24 cellular contexts compared by ENCODE assay signal in the genomic region with DNA sequence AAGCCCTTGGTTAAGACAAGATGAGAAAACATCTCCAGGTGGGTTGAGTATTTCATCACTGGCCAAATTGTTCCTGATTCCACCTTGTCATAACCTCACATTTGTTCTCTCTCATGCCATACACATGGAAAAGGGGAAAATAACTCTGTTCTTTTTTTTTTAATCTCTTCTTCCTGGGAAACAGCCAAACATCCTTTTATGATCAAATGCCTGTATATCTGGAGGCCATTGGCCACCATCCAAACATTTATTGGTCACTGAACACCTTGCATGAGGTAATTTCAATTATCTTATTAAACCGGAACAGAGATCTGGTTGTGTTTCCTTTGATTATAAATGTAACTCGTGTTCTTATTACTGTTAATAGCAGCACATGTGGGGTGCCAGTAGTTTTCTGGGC.
DNase-seq lines count a peak whose midpoint lies in the region; ATAC-seq and TF ChIP-seq lines count a peak whose summit lies in the region.
"Had no signal": no experiment of that assay in that cellular context is flagged by ENCODE, and none has a peak within 500 bp of the region (broad histone marks: within the 10 kb centered on the region; RNA-seq: fewer than 3 reads in every experiment).

No MANE protein-coding gene starts in this region.

- no peaks in the 10 kb centered on the region for H3K9me3 ChIP-seq in SK-N-SH
- H3K9me3 ChIP-seq: A549; BLaER1 treated with 17β-estradiol and CSF1 and Interleukin-3, amounts not matched to agents 10 nM and 100 nM had no signal

- H3K4me1 Mint-ChIP-seq in activated T-helper 2 cell treated with anti-CD3 and anti-CD28 coated beads, Interferon-gamma antibody, Interleukin-2, Interleukin-4, amounts not matched to agents 10 μg/mL and 5 μg/mL and 100 μg/mL, durations not matched to agents 14 hours and 24 hours and 36 hours (ENCODE audit: low read depth): no peaks in the 10 kb centered on the region

- H3K36me3 Mint-ChIP-seq in activated T-helper 2 cell treated with anti-CD3 and anti-CD28 coated beads, Interferon-gamma antibody, Interleukin-2, Interleukin-4, amounts not matched to agents 10 μg/mL and 5 μg/mL and 100 μg/mL, durations not matched to agents 14 hours and 24 hours and 36 hours (ENCODE audit: low read depth): no peaks in the 10 kb centered on the region

- TF ChIP-seq CTCF in SK-N-SH (IDR thresholded peaks at IDR 0.05): no peak

- 45% methylated on average over 2 of the region's 2 CpGs for WGBS in SK-N-SH (ENCODE audit: low lambda C conversion rate)

- no peak overlapping the region for H3K4me3 Mint-ChIP-seq in activated T-helper 2 cell treated with anti-CD3 and anti-CD28 coated beads, Interferon-gamma antibody, Interleukin-2, Interleukin-4, amounts not matched to agents 10 μg/mL and 5 μg/mL and 100 μg/mL, durations not matched to agents 14 hours and 24 hours and 36 hours (ENCODE audit: low read depth)
- H3K4me3 Mint-ChIP-seq: CD4-positive, alpha-beta T cell; HFFc6 had no signal

- CTCF ChIA-PET in SK-N-SH (lab: Yijun Ruan, JAX): interaction anchor here (0.8 to 1.4 kb wide), 2 partner anchors 11 to 25 kb away, joined by 4 to 5 read pairs; no protein-coding TSS in a partner anchor

- peaks cover 2 to 5% of the 10 kb centered on the region in 2 experiments; a peak in 3 of 4 replicates for H3K4me1 ChIP-seq in SK-N-SH (ENCODE audit: control insufficient read depth in 1 of 2, insufficient read depth in 2 of 2, low read depth in 1 of 2, low read length in 1 of 2)
- H3K4me1 ChIP-seq: A549 had no signal

- intact Hi-C loops in head of caudate nucleus (cut with DNase I): no loop called here
- intact Hi-C loops in activated T-helper 2 cell treated with anti-CD3 and anti-CD28 coated beads, Interferon-gamma antibody, Interleukin-2, Interleukin-4, amounts not matched to agents 10 μg/mL and 5 μg/mL and 100 μg/mL, durations not matched to agents 14 hours and 24 hours and 36 hours (cut with micrococcal nuclease): no loop called here

- no peak for DNase-seq in SK-N-SH
- DNase-seq in NCI-H1105 treated with DMSO at 0.1 percent for 48 hours (lab: John Stamatoyannopoulos, UW): peak; percentile 71
- peak; percentile 43 for DNase-seq in dermis blood vessel endothelial cell
- DNase-seq in renal cortical epithelial cell (ENCODE audit: low read depth): peak; percentile 9
- no peak for DNase-seq in head of caudate nucleus
- no peak for DNase-seq in activated T-helper 2 cell treated with anti-CD3 and anti-CD28 coated beads, Interferon-gamma antibody, Interleukin-2, Interleukin-4, amounts not matched to agents 10 μg/mL and 5 μg/mL and 100 μg/mL, durations not matched to agents 14 hours and 24 hours and 36 hours (ENCODE audit: low spot score)
- DNase-seq in hypothalamus (lab: John Stamatoyannopoulos, UW): no peak
- DNase-seq: AML-193; CD4-positive, alpha-beta T cell; DMS53; H7; HFFc6; KBM-7; MM.1S; NCI-H1436; NCI-H187; NCI-H226; NCI-H510A; NCI-H774; Right ventricle myocardium superior; RPMI8226 had no signal

- no peak overlapping the region for H3K4me3 ChIP-seq in SK-N-SH (ENCODE audit: low read depth in 2 of 2, low read length in 1 of 2)
- H3K4me3 ChIP-seq: A549; BLaER1 treated with 17β-estradiol and CSF1 and Interleukin-3, amounts not matched to agents 10 nM and 100 nM had no signal

- H3K4me2 ChIP-seq in SK-N-SH: no peak overlapping the region
- H3K4me2 ChIP-seq: A549; BLaER1 treated with 17β-estradiol and CSF1 and Interleukin-3, amounts not matched to agents 10 nM and 100 nM had no signal

- no peak for ATAC-seq in SK-N-SH treated with all-trans-retinoic acid at 6 μM for 48 hours
- ATAC-seq: A549 had no signal

- no peak for TF ChIP-seq RAD21 in SK-N-SH (IDR thresholded peaks at IDR 0.05; ENCODE audit: low read length)

- H2AFZ ChIP-seq in SK-N-SH (ENCODE audit: low read depth): no peak overlapping the region

- no peaks in the 10 kb centered on the region for H3K9me3 Mint-ChIP-seq in activated T-helper 2 cell treated with anti-CD3 and anti-CD28 coated beads, Interferon-gamma antibody, Interleukin-2, Interleukin-4, amounts not matched to agents 10 μg/mL and 5 μg/mL and 100 μg/mL, durations not matched to agents 14 hours and 24 hours and 36 hours
- H3K9me3 Mint-ChIP-seq: CD4-positive, alpha-beta T cell had no signal

- POLR2A ChIA-PET in SK-N-SH (lab: Yijun Ruan, JAX): no interaction called here

- H3K27ac ChIP-seq in SK-N-SH (ENCODE audit: low read depth in 2 of 2, low read length in 1 of 2): no peak overlapping the region
- H3K27ac ChIP-seq: A549; BLaER1 treated with 17β-estradiol and CSF1 and Interleukin-3, amounts not matched to agents 10 nM and 100 nM had no signal

- no peaks in the 10 kb centered on the region for H3K9me2 ChIP-seq in SK-N-SH

- no peaks in the 10 kb centered on the region for H3K27me3 Mint-ChIP-seq in activated T-helper 2 cell treated with anti-CD3 and anti-CD28 coated beads, Interferon-gamma antibody, Interleukin-2, Interleukin-4, amounts not matched to agents 10 μg/mL and 5 μg/mL and 100 μg/mL, durations not matched to agents 14 hours and 24 hours and 36 hours (ENCODE audit: low read depth)

- no peaks in the 10 kb centered on the region for H3K79me2 ChIP-seq in SK-N-SH (ENCODE audit: insufficient read depth)

- H4K20me1 ChIP-seq in SK-N-SH (ENCODE audit: insufficient read depth): no peaks in the 10 kb centered on the region
- H4K20me1 ChIP-seq: BLaER1 treated with 17β-estradiol and CSF1 and Interleukin-3, amounts not matched to agents 10 nM and 100 nM had no signal

- TF ChIP-seq EP300 in SK-N-SH (IDR thresholded peaks at IDR 0.05; ENCODE audit: borderline replicate concordance in 1 of 2, low read depth in 1 of 2, low read length in 1 of 2): 0 out of 4 replicates have a peak, but pooled peaks of 1 of the 2 experiments have one; percentile 27

- H3K9ac ChIP-seq in SK-N-SH: no peak overlapping the region
- H3K9ac ChIP-seq: BLaER1 treated with 17β-estradiol and CSF1 and Interleukin-3, amounts not matched to agents 10 nM and 100 nM had no signal

- peaks cover 4% of the 10 kb centered on the region for H3F3A ChIP-seq in SK-N-SH (replicated peaks; ENCODE audit: insufficient read depth)

- H3K36me3 ChIP-seq in SK-N-SH (replicated peaks in 1 of 2; ENCODE audit: control insufficient read depth in 1 of 2, insufficient read depth in 2 of 2, low read length in 1 of 2): no peaks in the 10 kb centered on the region
- H3K36me3 ChIP-seq: BLaER1 treated with 17β-estradiol and CSF1 and Interleukin-3, amounts not matched to agents 10 nM and 100 nM had no signal

- no peak overlapping the region for H3K27ac Mint-ChIP-seq in activated T-helper 2 cell treated with anti-CD3 and anti-CD28 coated beads, Interferon-gamma antibody, Interleukin-2, Interleukin-4, amounts not matched to agents 10 μg/mL and 5 μg/mL and 100 μg/mL, durations not matched to agents 14 hours and 24 hours and 36 hours
- H3K27ac Mint-ChIP-seq: CD4-positive, alpha-beta T cell; HFFc6 had no signal

- H3K27me3 ChIP-seq in SK-N-SH (ENCODE audit: insufficient read depth): no peaks in the 10 kb centered on the region
- H3K27me3 ChIP-seq: BLaER1 treated with 17β-estradiol and CSF1 and Interleukin-3, amounts not matched to agents 10 nM and 100 nM had no signal

TF ChIP-seq in SK-N-SH, 30 proteins besides CTCF, POLR2A, EP300 and RAD21:
- no peak for TF ChIP-seq GATA2 (CRISPR knock-in tag; IDR thresholded peaks at IDR 0.05)
- peak; percentile 44 for TF ChIP-seq CHD2 (IDR thresholded peaks at IDR 0.05; ENCODE audit: low read length, partially characterized antibody)

TF ChIP-seq in SK-N-SH treated with all-trans-retinoic acid at 6 μM for 48 hours, 23 proteins besides CTCF, POLR2A, EP300 and RAD21 (continues in another document):
- TF ChIP-seq, protein P1, sequence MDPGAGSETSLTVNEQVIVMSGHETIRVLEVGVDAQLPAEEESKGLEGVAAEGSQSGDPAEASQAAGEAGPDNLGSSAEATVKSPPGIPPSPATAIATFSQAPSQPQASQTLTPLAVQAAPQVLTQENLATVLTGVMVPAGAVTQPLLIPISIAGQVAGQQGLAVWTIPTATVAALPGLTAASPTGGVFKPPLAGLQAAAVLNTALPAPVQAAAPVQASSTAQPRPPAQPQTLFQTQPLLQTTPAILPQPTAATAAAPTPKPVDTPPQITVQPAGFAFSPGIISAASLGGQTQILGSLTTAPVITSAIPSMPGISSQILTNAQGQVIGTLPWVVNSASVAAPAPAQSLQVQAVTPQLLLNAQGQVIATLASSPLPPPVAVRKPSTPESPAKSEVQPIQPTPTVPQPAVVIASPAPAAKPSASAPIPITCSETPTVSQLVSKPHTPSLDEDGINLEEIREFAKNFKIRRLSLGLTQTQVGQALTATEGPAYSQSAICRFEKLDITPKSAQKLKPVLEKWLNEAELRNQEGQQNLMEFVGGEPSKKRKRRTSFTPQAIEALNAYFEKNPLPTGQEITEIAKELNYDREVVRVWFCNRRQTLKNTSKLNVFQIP (CRISPR knock-in tag; IDR thresholded peaks at IDR 0.05; ENCODE audit: borderline replicate concordance, low read depth): no peak
- TF ChIP-seq BACH2 (CRISPR knock-in tag; IDR thresholded peaks at IDR 0.05; ENCODE audit: borderline replicate concordance): no peak
- TF ChIP-seq ZNF565 (CRISPR knock-in tag; conservative IDR thresholded peaks at IDR 0.05; ENCODE audit: low read depth): no peak
- TF ChIP-seq SNAI2 (CRISPR knock-in tag; IDR thresholded peaks at IDR 0.05): no peak
- TF ChIP-seq ZC3H10 (CRISPR knock-in tag; IDR thresholded peaks at IDR 0.05): no peak
- no peak for TF ChIP-seq ZFP3 (CRISPR knock-in tag; IDR thresholded peaks at IDR 0.05)
- TF ChIP-seq TOX (CRISPR knock-in tag; IDR thresholded peaks at IDR 0.05; ENCODE audit: borderline replicate concordance): no peak

Comparison
In these comparisons a context has a peak if more than half of its experiments do, and no peak if none do; other contexts are left out.
1. DNase-seq: peak in NCI-H1105 treated with DMSO at 0.1 percent for 48 hours (single experiment), dermis blood vessel endothelial cell (single experiment) and renal cortical epithelial cell (single experiment); none in SK-N-SH (single experiment), head of caudate nucleus (0 of 42), activated T-helper 2 cell treated with anti-CD3 and anti-CD28 coated beads, Interferon-gamma antibody, Interleukin-2, Interleukin-4, amounts not matched to agents 10 μg/mL and 5 μg/mL and 100 μg/mL, durations not matched to agents 14 hours and 24 hours and 36 hours (single experiment) and hypothalamus (0 of 51).